In the genomic region with DNA sequence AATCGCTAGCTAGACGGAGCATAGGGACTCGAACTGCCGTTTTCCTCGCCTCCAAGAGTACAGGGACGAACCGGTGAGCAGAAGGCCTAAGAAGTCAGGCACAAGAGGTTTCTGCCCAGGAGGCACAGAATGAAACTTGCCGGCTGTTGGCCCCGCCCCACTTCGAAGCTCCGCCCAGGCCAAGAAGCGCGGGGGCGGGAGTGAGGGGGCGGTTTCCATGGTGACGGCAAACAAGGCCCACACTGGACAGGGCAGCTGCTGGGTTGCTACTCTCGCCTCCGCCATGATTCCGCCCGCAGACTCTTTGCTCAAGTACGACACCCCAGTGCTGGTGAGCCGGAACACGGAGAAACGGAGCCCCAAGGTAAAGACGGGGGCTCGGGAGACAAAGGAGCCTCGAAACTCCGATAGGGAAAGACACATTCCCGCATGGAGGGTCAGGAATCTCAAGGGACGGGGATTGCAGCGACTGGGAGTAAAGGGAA, we compare ENCODE assay signal across 9 cellular contexts. TPM values are rescaled to one million over a fixed set of nuclear protein-coding genes. Genes with fewer than 3 reads are reported as not detected.
A peak's percentile ranks its signal among the peaks of the same experiment; 100 is the strongest.
DNase-seq lines count a peak whose midpoint lies in the region; ATAC-seq and TF ChIP-seq lines count a peak whose summit lies in the region.
"Had no signal": no experiment of that assay in that cellular context is flagged by ENCODE, and none has a peak within 500 bp of the region (broad histone marks: within the 10 kb centered on the region; RNA-seq: fewer than 3 reads in every experiment).

Gene DNALI1, plus strand, starts transcription at position 229 of the 485 bp plus-strand sequence. Its CDS starts 55 bp downstream, at position 284.

- H3K36me3 ChIP-seq in endocrine pancreas (ENCODE audit: control insufficient read depth, insufficient read depth, low read length) (no peaks in the 10 kb centered on the region), left lung (peaks cover 0 to 8% of the 10 kb centered on the region in 2 donors), stomach (peaks cover 0 to 32% (median 15%) of the 10 kb centered on the region in 4 donors)

- H3K9ac ChIP-seq in endocrine pancreas (ENCODE audit: control insufficient read depth, insufficient read depth, low read length): peak within 1 kb of the TSS; percentile 80

- ATAC-seq in left lung (peak; percentile 96), HG02798 (IDR thresholded peaks at IDR 0.05; ENCODE audit: poor library complexity, unreplicated experiment) (no peak), HG03442 (IDR thresholded peaks at IDR 0.05; ENCODE audit: unreplicated experiment) (no peak)

- TF ChIP-seq CTCF in left lung (IDR thresholded peaks at IDR 0.05) (no peak), stomach (IDR thresholded peaks at IDR 0.05) (no peak)

- TF ChIP-seq POLR2A in stomach (IDR thresholded peaks at IDR 0.05): no peak

- no peak for TF ChIP-seq EP300 in stomach (IDR thresholded peaks at IDR 0.05)

- DNase-seq in C1 segment of cervical spinal cord (lab: John Stamatoyannopoulos, UW) (peak in 13 of 14 donors; percentile 24 to 86 (median 54)), HT-29 (ENCODE audit: low spot score) (peak; percentile 70), SHP77 treated with DMSO at 0.1 percent for 48 hours (lab: John Stamatoyannopoulos, UW) (peak; percentile 71), left lung (peak; percentile 88 to 90), stomach (peak; percentile 93)

- H3K4me1 ChIP-seq in endocrine pancreas (ENCODE audit: control insufficient read depth, insufficient read depth, low read length) (peaks cover 21% of the 10 kb centered on the region), left lung (peaks cover 10 to 35% of the 10 kb centered on the region in 2 donors), stomach (peaks cover 28 to 45% (median 40%) of the 10 kb centered on the region in 4 donors)

- no peaks in the 10 kb centered on the region for H3K27me3 ChIP-seq in endocrine pancreas (ENCODE audit: control insufficient read depth, insufficient read depth, low read length)
- no peaks in the 10 kb centered on the region for H3K27me3 ChIP-seq in left lung
- no peaks in the 10 kb centered on the region for H3K27me3 ChIP-seq in stomach

- 5 to 14% (median 10%) methylated on average over 26 to 31 of the region's 31 CpGs for WGBS in stomach, 5 donors

- intact Hi-C loops in left lung (cut with DNase I) (no loop called here), stomach (cut with DNase I; ENCODE audit: low total_unique reads) (no loop called here)

- H3K4me3 ChIP-seq in endocrine pancreas (ENCODE audit: control insufficient read depth, insufficient read depth, low read length): peak within 1 kb of the TSS; percentile 85
- H3K4me3 ChIP-seq in left lung: peak within 1 kb of the TSS; percentile 30 to 38
- H3K4me3 ChIP-seq in stomach: peak within 1 kb of the TSS; percentile 42 to 60 (median 50)
- H3K4me3 ChIP-seq: HAP-1 had no signal

- peak within 1 kb of the TSS; percentile 9 to 80 for H3K27ac ChIP-seq in left lung
- H3K27ac ChIP-seq in stomach: peak within 1 kb of the TSS; percentile 22 to 75 (median 54)

- H3K9me3 ChIP-seq in endocrine pancreas (ENCODE audit: control insufficient read depth, low read length) (no peaks in the 10 kb centered on the region), left lung (no peaks in the 10 kb centered on the region), stomach (no peaks in the 10 kb centered on the region)

RNA-seq across cellular contexts. Expression of gene DNALI1, which starts in this region (rescaled TPM):
- 0.23 and 0.37 TPM in 2 replicates for total RNA-seq in HT-29 (2014; rRNA removed; shearing (Covaris generic))
- total RNA-seq in left lung (10 to 100 TPM; 17.9 to 24.1 TPM), stomach (10 to 100 TPM in 2 of 5 donors, 1 to 10 TPM in 2, not detected in 1; 2.9 to 30.6 (median 15.2) TPM)
- polyA plus RNA-seq in stomach: 10 to 100 TPM; 12.7 to 18.8 (median 15.4) TPM

Comparison
In these comparisons a context has a peak if more than half of its experiments do, and no peak if none do; other contexts are left out.
1. Peak in DNase-seq in HT-29; RNA of the gene not detected or under 1 TPM.
2. H3K4me3 ChIP-seq: peak in every context shown above with its lines; median percentile 85 in endocrine pancreas; 50 in stomach; 34 in left lung.